Comparison of ENCODE assay signal across 14 cellular contexts in genomic region chr15:89117790-89118189, GRCh38. TPM values are rescaled to one million over a fixed set of nuclear protein-coding genes. Genes with fewer than 3 reads are reported as not detected.
DNase-seq lines count a peak whose midpoint lies in the region; ATAC-seq, FAIRE-seq and TF ChIP-seq lines count a peak whose summit lies in the region.
"Had no signal": no experiment of that assay in that cellular context is flagged by ENCODE, and none has a peak within 500 bp of the region (broad histone marks: within the 10 kb centered on the region; RNA-seq: fewer than 3 reads in every experiment).

No MANE protein-coding gene starts in this region.

- no peaks in the 10 kb centered on the region for H3K9me2 ChIP-seq in OCI-LY1 (ENCODE audit: low read depth, low read length)

- H3K36me3 ChIP-seq in OCI-LY1 (ENCODE audit: insufficient read depth, low read length) (peaks cover 36% of the 10 kb centered on the region), esophagus muscularis mucosa (peaks cover 6 to 74% (median 38%) of the 10 kb centered on the region in 4 donors)

- peak overlapping the region; percentile 72 for H3K27ac Mint-ChIP-seq in nephron progenitor cell

- DNase-seq in A549 (ENCODE audit: low read depth in 1 of 2, low spot score in 1 of 2) = no peak
- DNase-seq in esophagus muscularis mucosa (ENCODE audit: extremely low spot score) = no peak
- no peak for DNase-seq in nephron progenitor cell
- DNase-seq in epidermal melanocyte (ENCODE audit: insufficient read length, low spot score) = no peak
- DNase-seq in SKM-1 (lab: John Stamatoyannopoulos, UW; ENCODE audit: unreplicated experiment) = no peak
- no peak for DNase-seq in ACHN
- DNase-seq: activated CD4-positive, alpha-beta T cell treated with anti-CD3 and anti-CD28 coated beads for 4 hours; activated T-cell treated with anti-CD3 and anti-CD28 coated beads, Interleukin-2, amount 50 U/mL, for 48 hours; NCI-H226; SW 1271 had no signal

- POLR2A ChIA-PET in A549 (lab: Yijun Ruan, JAX) = no interaction called here

- H2AFZ ChIP-seq in OCI-LY1 (ENCODE audit: low read length) = no peak overlapping the region

- no peaks in the 10 kb centered on the region for H3F3A ChIP-seq in OCI-LY1 (ENCODE audit: insufficient read depth, low read length)

- in situ Hi-C loops in ACHN (cut with HindIII; ENCODE audit: low pct_ligation_motif_present, low pct_unique_long_range_greater_than_20kb, low sequenced_read_pairs) = no loop called here

- CTCF ChIA-PET in A549 (lab: Yijun Ruan, JAX) = interaction anchor here (1.0 to 14.9 kb wide), 11 partner anchors 10 to 213 kb away, joined by 3 to 187 read pairs (median 4); no protein-coding TSS in a partner anchor

- H3K4me3 Mint-ChIP-seq in nephron progenitor cell = no peak overlapping the region

- no peak for FAIRE-seq in A549 (lab: Jason Lieb, UNC)
- FAIRE-seq: endothelial cell of umbilical vein, urothelium cell line had no signal

- ATAC-seq in A549 = no peak
- no peak for ATAC-seq in GM19328 (IDR thresholded peaks at IDR 0.05; ENCODE audit: unreplicated experiment)

- intact Hi-C loops in esophagus muscularis mucosa (cut with DNase I) = no loop called here

- TF ChIP-seq CTCF in A549 (IDR thresholded peaks at IDR 0.05) (no peak), OCI-LY1 (IDR thresholded peaks at IDR 0.05; ENCODE audit: low read length) (no peak), esophagus muscularis mucosa (IDR thresholded peaks at IDR 0.05) (no peak), nephron progenitor cell (IDR thresholded peaks at IDR 0.05) (no peak)

- no peaks in the 10 kb centered on the region for H3K9me3 Mint-ChIP-seq in nephron progenitor cell

- H3K9ac ChIP-seq in OCI-LY1 (ENCODE audit: low read length) = no peak overlapping the region

- H3K27me3 ChIP-seq in OCI-LY1 (ENCODE audit: insufficient read depth, low read length) = no peaks in the 10 kb centered on the region
- H3K27me3 ChIP-seq in esophagus muscularis mucosa = no peaks in the 10 kb centered on the region

- H3K4me3 ChIP-seq in A549 = no peak overlapping the region; the same call in 2 of the 3 replicates
- no peak overlapping the region for H3K4me3 ChIP-seq in OCI-LY1 (ENCODE audit: low read depth, low read length, poor library complexity, severe bottlenecking)
- no peak overlapping the region for H3K4me3 ChIP-seq in esophagus muscularis mucosa

- H3K4me2 ChIP-seq in A549 (peak overlapping the region; percentile 75), OCI-LY1 (ENCODE audit: low read length) (no peak overlapping the region)

- peaks cover 96% of the 10 kb centered on the region for H3K4me1 ChIP-seq in A549
- peaks cover 50% of the 10 kb centered on the region for H3K4me1 ChIP-seq in OCI-LY1 (ENCODE audit: insufficient read depth, low read length, severe bottlenecking)
- H3K4me1 ChIP-seq in esophagus muscularis mucosa = peaks cover 83 to 99% (median 96%) of the 10 kb centered on the region in 4 donors

- no peak for TF ChIP-seq RAD21 in A549 (conservative IDR thresholded peaks at IDR 0.05 in 1 of 2, IDR thresholded peaks at IDR 0.05 in 1 of 2)

- no peak for TF ChIP-seq EP300 in A549 (IDR thresholded peaks at IDR 0.05)
- no peak for TF ChIP-seq EP300 in esophagus muscularis mucosa (IDR thresholded peaks at IDR 0.05)

- H3K79me2 ChIP-seq in OCI-LY1 (ENCODE audit: insufficient read depth, low read length) = no peaks in the 10 kb centered on the region

- H3K27ac ChIP-seq in A549 (peak overlapping the region; percentile 87 to 95), OCI-LY1 (ENCODE audit: low read depth, low read length, poor library complexity, severe bottlenecking) (peak overlapping the region; percentile 7), esophagus muscularis mucosa (replicated peaks in 1 of 4) (peak overlapping the region; percentile 84 to 89 (median 88))

- H3K36me3 Mint-ChIP-seq in nephron progenitor cell (ENCODE audit: low read depth) = peaks cover 39% of the 10 kb centered on the region

- no peak for TF ChIP-seq POLR2A in A549 (IDR thresholded peaks at IDR 0.05; ENCODE audit: low read length)
- TF ChIP-seq POLR2A in esophagus muscularis mucosa (IDR thresholded peaks at IDR 0.05; ENCODE audit: low read depth) = no peak

- 85% methylated on average over 3 of the region's 3 CpGs for WGBS in A549 (ENCODE audit: missing lambda C conversion rate)
- WGBS in esophagus muscularis mucosa = 80% methylated on average over 3 of the region's 3 CpGs

- H4K20me1 ChIP-seq in OCI-LY1 (ENCODE audit: insufficient read depth, low read length) = no peaks in the 10 kb centered on the region

- H3K27me3 Mint-ChIP-seq in nephron progenitor cell (ENCODE audit: low read depth, poor library complexity) = no peaks in the 10 kb centered on the region

- H3K9me3 ChIP-seq in A549 (no peaks in the 10 kb centered on the region), OCI-LY1 (ENCODE audit: low read length) (no peaks in the 10 kb centered on the region), esophagus muscularis mucosa (no peaks in the 10 kb centered on the region)

- peaks cover 75% of the 10 kb centered on the region for H3K4me1 Mint-ChIP-seq in nephron progenitor cell

TF ChIP-seq in A549, 52 proteins besides CTCF, POLR2A, EP300 and RAD21:
- TF ChIP-seq CEBPB (IDR thresholded peaks at IDR 0.05) = peak; percentile 89 to 97; a peak in 3 of 4 replicates
- TF ChIP-seq TP53 (CRISPR knock-in tag; IDR thresholded peaks at IDR 0.05) = no peak

RNA-seq across cellular contexts. Expression of gene ABHD2, which starts 29.5 kb away (rescaled TPM):
- polyA plus RNA-seq in A549 (2011; rRNA removed) (63.3 and 76.4 TPM in 2 replicates), A549 (2017; fragmentation: RNase III; extraction: RNeasy Plus Mini Kit Qiagen cat#74134 plus additional on column Dnase treatment) (33.1 to 41.0 TPM (median 36.2 TPM) in 3 replicates)
- polyA plus RNA-seq in A549 (2012; cell fraction: cytosol; rRNA removed) = 31.8 and 36.7 TPM in 2 replicates
- polyA plus RNA-seq in A549 (2012; cell fraction: nucleus; rRNA removed) = 30.7 and 39.5 TPM in 2 replicates
- polyA minus RNA-seq in A549 (2011; rRNA and poly(A)+ RNA removed) = 194 and 230 TPM in 2 replicates
- total RNA-seq in esophagus muscularis mucosa = 10 to 100 TPM; 49.8 to 82.3 (median 72.1) TPM

Comparison
In these comparisons a context has a peak if more than half of its experiments do, and no peak if none do; other contexts are left out.
1. H3K27ac ChIP-seq: peak in every context shown above with its lines; median percentile 91 in A549; 88 in esophagus muscularis mucosa; 7 in OCI-LY1.